1 cellular context compared by ENCODE assay signal in the genomic region with DNA sequence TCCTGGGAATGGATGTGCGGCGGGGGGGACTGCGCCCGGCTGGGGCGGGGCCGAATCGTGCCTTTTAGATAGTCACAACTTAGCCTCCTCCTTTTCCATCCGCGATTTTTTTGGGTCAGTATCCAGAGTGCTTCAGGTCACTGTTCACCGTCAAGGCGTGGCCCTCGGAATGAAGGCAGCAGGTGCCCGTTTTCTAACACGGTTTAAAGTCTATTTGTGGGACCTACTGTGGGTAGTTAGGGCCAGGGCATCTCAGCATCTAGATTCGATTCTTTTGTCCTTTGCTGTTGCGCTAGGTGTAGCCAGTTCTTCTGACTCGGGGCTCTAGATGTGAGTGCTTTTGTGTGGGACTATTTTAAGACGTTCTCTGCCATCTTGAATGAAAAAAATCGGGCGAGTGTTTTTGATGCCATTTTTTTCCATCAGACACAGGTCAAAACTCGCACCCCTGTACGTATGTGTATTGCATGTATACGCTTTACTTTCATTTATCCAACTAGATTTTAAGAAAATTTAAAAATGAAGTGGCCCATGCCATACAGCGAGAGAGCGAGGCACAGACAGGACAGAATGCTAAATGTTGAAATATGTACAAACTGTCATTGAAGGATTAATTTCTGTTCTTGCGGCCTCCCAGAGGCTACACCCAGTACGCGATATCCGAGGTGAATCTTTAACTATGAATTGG.
A peak's percentile ranks its signal among the peaks of the same experiment; 100 is the strongest.
TF ChIP-seq lines count a peak whose summit lies in the region.

No MANE protein-coding gene starts in this region.

TF ChIP-seq in HepG2, 621 proteins besides CTCF, POLR2A, EP300 and RAD21 (continued from another document and continues in another):
- TF ChIP-seq, protein P1, sequence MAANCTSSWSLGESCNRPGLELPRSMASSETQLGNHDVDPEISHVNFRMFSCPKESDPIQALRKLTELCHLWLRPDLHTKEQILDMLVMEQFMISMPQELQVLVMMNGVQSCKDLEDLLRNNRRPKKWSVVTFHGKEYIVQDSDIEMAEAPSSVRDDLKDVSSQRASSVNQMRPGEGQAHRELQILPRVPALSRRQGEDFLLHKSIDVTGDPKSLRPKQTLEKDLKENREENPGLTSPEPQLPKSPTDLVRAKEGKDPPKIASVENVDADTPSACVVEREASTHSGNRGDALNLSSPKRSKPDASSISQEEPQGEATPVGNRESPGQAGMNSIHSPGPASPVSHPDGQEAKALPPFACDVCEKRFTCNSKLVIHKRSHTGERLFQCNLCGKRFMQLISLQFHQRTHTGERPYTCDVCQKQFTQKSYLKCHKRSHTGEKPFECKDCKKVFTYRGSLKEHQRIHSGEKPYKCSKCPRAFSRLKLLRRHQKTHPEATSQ (CRISPR knock-in tag; IDR thresholded peaks at IDR 0.05; ENCODE audit: borderline replicate concordance): no peak
- TF ChIP-seq, protein P2, sequence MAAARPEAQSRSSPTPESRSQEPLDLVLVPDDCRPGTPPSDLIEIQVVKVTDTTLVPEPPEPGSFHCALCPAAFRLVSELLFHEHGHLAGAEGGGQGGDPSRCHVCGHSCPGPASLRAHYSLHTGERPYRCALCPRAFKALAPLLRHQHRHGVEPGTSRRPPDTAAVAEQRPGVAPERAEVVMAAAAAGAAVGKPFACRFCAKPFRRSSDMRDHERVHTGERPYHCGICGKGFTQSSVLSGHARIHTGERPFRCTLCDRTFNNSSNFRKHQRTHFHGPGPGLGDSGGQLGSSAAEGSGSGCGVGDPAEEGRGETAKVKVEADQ (CRISPR knock-in tag; IDR thresholded peaks at IDR 0.05; ENCODE audit: borderline replicate concordance): no peak
- no peak for TF ChIP-seq SP2 (CRISPR knock-in tag; IDR thresholded peaks at IDR 0.05)
- no peak for TF ChIP-seq ZFP90 (CRISPR knock-in tag; IDR thresholded peaks at IDR 0.05; ENCODE audit: borderline replicate concordance)
- TF ChIP-seq HNRNPH1 (optimal IDR thresholded peaks at IDR 0.05; ENCODE audit: low read depth, low read length): no peak
- TF ChIP-seq, protein P3, sequence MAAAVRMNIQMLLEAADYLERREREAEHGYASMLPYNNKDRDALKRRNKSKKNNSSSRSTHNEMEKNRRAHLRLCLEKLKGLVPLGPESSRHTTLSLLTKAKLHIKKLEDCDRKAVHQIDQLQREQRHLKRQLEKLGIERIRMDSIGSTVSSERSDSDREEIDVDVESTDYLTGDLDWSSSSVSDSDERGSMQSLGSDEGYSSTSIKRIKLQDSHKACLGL (CRISPR knock-in tag; IDR thresholded peaks at IDR 0.05): no peak
- TF ChIP-seq ZNF468 (CRISPR knock-in tag; IDR thresholded peaks at IDR 0.05): 0 out of 2 replicates have a peak, but pooled peaks have one; percentile 33
- no peak for TF ChIP-seq BRCA1 (CRISPR knock-in tag; IDR thresholded peaks at IDR 0.05)
- TF ChIP-seq ZMAT3 (CRISPR knock-in tag; conservative IDR thresholded peaks at IDR 0.05): peak; percentile 62; the same call in 1 of the 2 replicates
- TF ChIP-seq EED (CRISPR knock-in tag; IDR thresholded peaks at IDR 0.05): no peak
- TF ChIP-seq MEF2D (CRISPR knock-in tag; IDR thresholded peaks at IDR 0.05): no peak
- no peak for TF ChIP-seq MED8 (CRISPR knock-in tag; IDR thresholded peaks at IDR 0.05; ENCODE audit: insufficient replicate concordance)
- no peak for TF ChIP-seq MAFK (conservative IDR thresholded peaks at IDR 0.05 in 1 of 2, IDR thresholded peaks at IDR 0.05 in 1 of 2; ENCODE audit: low read length in 2 of 2)
- TF ChIP-seq, protein P4, sequence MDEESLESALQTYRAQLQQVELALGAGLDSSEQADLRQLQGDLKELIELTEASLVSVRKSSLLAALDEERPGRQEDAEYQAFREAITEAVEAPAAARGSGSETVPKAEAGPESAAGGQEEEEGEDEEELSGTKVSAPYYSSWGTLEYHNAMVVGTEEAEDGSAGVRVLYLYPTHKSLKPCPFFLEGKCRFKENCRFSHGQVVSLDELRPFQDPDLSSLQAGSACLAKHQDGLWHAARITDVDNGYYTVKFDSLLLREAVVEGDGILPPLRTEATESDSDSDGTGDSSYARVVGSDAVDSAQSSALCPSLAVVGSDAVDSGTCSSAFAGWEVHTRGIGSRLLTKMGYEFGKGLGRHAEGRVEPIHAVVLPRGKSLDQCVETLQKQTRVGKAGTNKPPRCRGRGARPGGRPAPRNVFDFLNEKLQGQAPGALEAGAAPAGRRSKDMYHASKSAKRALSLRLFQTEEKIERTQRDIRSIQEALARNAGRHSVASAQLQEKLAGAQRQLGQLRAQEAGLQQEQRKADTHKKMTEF (CRISPR knock-in tag; IDR thresholded peaks at IDR 0.05): no peak
- TF ChIP-seq ZBTB21 (CRISPR knock-in tag; IDR thresholded peaks at IDR 0.05): no peak
- TF ChIP-seq ZNF282 (IDR thresholded peaks at IDR 0.05; ENCODE audit: partially characterized antibody): no peak
- TF ChIP-seq, protein P5, sequence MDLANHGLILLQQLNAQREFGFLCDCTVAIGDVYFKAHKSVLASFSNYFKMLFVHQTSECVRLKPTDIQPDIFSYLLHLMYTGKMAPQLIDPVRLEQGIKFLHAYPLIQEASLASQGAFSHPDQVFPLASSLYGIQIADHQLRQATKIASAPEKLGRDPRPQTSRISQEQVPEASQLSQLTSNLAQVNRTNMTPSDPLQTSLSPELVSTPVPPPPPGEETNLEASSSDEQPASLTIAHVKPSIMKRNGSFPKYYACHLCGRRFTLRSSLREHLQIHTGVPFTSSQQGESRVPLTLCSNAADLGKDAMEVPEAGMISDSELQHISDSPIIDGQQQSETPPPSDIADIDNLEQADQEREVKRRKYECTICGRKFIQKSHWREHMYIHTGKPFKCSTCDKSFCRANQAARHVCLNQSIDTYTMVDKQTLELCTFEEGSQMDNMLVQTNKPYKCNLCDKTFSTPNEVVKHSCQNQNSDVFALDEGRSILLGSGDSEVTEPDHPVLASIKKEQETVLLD (CRISPR knock-in tag; IDR thresholded peaks at IDR 0.05; ENCODE audit: low read depth): no peak
- TF ChIP-seq, protein P6, sequence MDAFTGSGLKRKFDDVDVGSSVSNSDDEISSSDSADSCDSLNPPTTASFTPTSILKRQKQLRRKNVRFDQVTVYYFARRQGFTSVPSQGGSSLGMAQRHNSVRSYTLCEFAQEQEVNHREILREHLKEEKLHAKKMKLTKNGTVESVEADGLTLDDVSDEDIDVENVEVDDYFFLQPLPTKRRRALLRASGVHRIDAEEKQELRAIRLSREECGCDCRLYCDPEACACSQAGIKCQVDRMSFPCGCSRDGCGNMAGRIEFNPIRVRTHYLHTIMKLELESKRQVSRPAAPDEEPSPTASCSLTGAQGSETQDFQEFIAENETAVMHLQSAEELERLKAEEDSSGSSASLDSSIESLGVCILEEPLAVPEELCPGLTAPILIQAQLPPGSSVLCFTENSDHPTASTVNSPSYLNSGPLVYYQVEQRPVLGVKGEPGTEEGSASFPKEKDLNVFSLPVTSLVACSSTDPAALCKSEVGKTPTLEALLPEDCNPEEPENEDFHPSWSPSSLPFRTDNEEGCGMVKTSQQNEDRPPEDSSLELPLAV (CRISPR knock-in tag; conservative IDR thresholded peaks at IDR 0.05; ENCODE audit: low read depth): no peak
- no peak for TF ChIP-seq DPF2 (CRISPR knock-in tag; IDR thresholded peaks at IDR 0.05; ENCODE audit: borderline replicate concordance, low read depth)
- TF ChIP-seq DNMT3B (CRISPR knock-in tag; conservative IDR thresholded peaks at IDR 0.05): no peak
- TF ChIP-seq ZNF792 (CRISPR knock-in tag; IDR thresholded peaks at IDR 0.05): no peak
- TF ChIP-seq THAP11 (CRISPR knock-in tag; IDR thresholded peaks at IDR 0.05): no peak
- no peak for TF ChIP-seq SMARCE1 (IDR thresholded peaks at IDR 0.05; ENCODE audit: borderline replicate concordance)
- no peak for TF ChIP-seq ZNF234 (CRISPR knock-in tag; conservative IDR thresholded peaks at IDR 0.05)
- no peak for TF ChIP-seq KDM6A (CRISPR knock-in tag; IDR thresholded peaks at IDR 0.05; ENCODE audit: low read depth)
- TF ChIP-seq, protein P7, sequence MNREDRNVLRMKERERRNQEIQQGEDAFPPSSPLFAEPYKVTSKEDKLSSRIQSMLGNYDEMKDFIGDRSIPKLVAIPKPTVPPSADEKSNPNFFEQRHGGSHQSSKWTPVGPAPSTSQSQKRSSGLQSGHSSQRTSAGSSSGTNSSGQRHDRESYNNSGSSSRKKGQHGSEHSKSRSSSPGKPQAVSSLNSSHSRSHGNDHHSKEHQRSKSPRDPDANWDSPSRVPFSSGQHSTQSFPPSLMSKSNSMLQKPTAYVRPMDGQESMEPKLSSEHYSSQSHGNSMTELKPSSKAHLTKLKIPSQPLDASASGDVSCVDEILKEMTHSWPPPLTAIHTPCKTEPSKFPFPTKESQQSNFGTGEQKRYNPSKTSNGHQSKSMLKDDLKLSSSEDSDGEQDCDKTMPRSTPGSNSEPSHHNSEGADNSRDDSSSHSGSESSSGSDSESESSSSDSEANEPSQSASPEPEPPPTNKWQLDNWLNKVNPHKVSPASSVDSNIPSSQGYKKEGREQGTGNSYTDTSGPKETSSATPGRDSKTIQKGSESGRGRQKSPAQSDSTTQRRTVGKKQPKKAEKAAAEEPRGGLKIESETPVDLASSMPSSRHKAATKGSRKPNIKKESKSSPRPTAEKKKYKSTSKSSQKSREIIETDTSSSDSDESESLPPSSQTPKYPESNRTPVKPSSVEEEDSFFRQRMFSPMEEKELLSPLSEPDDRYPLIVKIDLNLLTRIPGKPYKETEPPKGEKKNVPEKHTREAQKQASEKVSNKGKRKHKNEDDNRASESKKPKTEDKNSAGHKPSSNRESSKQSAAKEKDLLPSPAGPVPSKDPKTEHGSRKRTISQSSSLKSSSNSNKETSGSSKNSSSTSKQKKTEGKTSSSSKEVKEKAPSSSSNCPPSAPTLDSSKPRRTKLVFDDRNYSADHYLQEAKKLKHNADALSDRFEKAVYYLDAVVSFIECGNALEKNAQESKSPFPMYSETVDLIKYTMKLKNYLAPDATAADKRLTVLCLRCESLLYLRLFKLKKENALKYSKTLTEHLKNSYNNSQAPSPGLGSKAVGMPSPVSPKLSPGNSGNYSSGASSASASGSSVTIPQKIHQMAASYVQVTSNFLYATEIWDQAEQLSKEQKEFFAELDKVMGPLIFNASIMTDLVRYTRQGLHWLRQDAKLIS (CRISPR knock-in tag; IDR thresholded peaks at IDR 0.05): no peak
- TF ChIP-seq SRF (IDR thresholded peaks at IDR 0.05; ENCODE audit: low read depth, low read length): no peak
- TF ChIP-seq RARA (CRISPR knock-in tag; IDR thresholded peaks at IDR 0.05): no peak
- TF ChIP-seq ZNF615 (CRISPR knock-in tag; IDR thresholded peaks at IDR 0.05; ENCODE audit: borderline replicate concordance): no peak
- TF ChIP-seq, protein P8, sequence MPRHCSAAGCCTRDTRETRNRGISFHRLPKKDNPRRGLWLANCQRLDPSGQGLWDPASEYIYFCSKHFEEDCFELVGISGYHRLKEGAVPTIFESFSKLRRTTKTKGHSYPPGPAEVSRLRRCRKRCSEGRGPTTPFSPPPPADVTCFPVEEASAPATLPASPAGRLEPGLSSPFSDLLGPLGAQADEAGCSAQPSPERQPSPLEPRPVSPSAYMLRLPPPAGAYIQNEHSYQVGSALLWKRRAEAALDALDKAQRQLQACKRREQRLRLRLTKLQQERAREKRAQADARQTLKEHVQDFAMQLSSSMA (CRISPR knock-in tag; IDR thresholded peaks at IDR 0.05): peak; percentile 85; the same call in 1 of the 2 replicates
- no peak for TF ChIP-seq RXRB (CRISPR knock-in tag; IDR thresholded peaks at IDR 0.05; ENCODE audit: borderline replicate concordance)
- no peak for TF ChIP-seq ISX (CRISPR knock-in tag; conservative IDR thresholded peaks at IDR 0.05)
- no peak for TF ChIP-seq CHD4 (IDR thresholded peaks at IDR 0.05; ENCODE audit: borderline replicate concordance, low read length)
- no peak for TF ChIP-seq GPN1 (CRISPR knock-in tag; IDR thresholded peaks at IDR 0.05; ENCODE audit: borderline replicate concordance)
- no peak for TF ChIP-seq ZFP36L2 (CRISPR knock-in tag; IDR thresholded peaks at IDR 0.05)
- TF ChIP-seq YY1 (IDR thresholded peaks at IDR 0.05; ENCODE audit: insufficient read depth, insufficient replicate concordance, low read depth, low read length): no peak
- no peak for TF ChIP-seq TSC22D2 (CRISPR knock-in tag; IDR thresholded peaks at IDR 0.05; ENCODE audit: borderline replicate concordance)
- no peak for TF ChIP-seq MAFG (CRISPR knock-in tag; IDR thresholded peaks at IDR 0.05)
- TF ChIP-seq ZC3H4 (CRISPR knock-in tag; IDR thresholded peaks at IDR 0.05; ENCODE audit: borderline replicate concordance): no peak
- 0 out of 2 replicates have a peak, but pooled peaks have one; percentile 55 for TF ChIP-seq ZNF30 (CRISPR knock-in tag; IDR thresholded peaks at IDR 0.05)
- TF ChIP-seq JARID2 (CRISPR knock-in tag; IDR thresholded peaks at IDR 0.05; ENCODE audit: insufficient replicate concordance): no peak
- TF ChIP-seq, protein P9, sequence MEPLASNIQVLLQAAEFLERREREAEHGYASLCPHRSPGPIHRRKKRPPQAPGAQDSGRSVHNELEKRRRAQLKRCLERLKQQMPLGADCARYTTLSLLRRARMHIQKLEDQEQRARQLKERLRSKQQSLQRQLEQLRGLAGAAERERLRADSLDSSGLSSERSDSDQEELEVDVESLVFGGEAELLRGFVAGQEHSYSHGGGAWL (CRISPR knock-in tag; IDR thresholded peaks at IDR 0.05): no peak
- TF ChIP-seq, protein P10, sequence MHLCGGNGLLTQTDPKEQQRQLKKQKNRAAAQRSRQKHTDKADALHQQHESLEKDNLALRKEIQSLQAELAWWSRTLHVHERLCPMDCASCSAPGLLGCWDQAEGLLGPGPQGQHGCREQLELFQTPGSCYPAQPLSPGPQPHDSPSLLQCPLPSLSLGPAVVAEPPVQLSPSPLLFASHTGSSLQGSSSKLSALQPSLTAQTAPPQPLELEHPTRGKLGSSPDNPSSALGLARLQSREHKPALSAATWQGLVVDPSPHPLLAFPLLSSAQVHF (CRISPR knock-in tag; IDR thresholded peaks at IDR 0.05): no peak; the same call in 1 of the 2 replicates
- TF ChIP-seq, protein P11, sequence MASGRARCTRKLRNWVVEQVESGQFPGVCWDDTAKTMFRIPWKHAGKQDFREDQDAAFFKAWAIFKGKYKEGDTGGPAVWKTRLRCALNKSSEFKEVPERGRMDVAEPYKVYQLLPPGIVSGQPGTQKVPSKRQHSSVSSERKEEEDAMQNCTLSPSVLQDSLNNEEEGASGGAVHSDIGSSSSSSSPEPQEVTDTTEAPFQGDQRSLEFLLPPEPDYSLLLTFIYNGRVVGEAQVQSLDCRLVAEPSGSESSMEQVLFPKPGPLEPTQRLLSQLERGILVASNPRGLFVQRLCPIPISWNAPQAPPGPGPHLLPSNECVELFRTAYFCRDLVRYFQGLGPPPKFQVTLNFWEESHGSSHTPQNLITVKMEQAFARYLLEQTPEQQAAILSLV (CRISPR knock-in tag; IDR thresholded peaks at IDR 0.05; ENCODE audit: borderline replicate concordance): no peak
- TF ChIP-seq ZNF264 (CRISPR knock-in tag; IDR thresholded peaks at IDR 0.05): no peak
- TF ChIP-seq, protein P12, sequence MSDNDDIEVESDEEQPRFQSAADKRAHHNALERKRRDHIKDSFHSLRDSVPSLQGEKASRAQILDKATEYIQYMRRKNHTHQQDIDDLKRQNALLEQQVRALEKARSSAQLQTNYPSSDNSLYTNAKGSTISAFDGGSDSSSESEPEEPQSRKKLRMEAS (IDR thresholded peaks at IDR 0.05): no peak
